ENCODE assay signal across 8 cellular contexts in genomic region chr2:69386789-69387734, GRCh38. TPM values are rescaled to one million over a fixed set of nuclear protein-coding genes. Genes with fewer than 3 reads are reported as not detected.
DNase-seq lines count a peak whose midpoint lies in the region; ATAC-seq and TF ChIP-seq lines count a peak whose summit lies in the region.

TSS of gene GFPT1 (minus strand) at chr2:69387227. CDS start at chr2:69387071, 156 bp downstream.

- peaks cover 17% of the 10 kb centered on the region for H3K4me1 ChIP-seq in RWPE2 (ENCODE audit: insufficient read depth, poor library complexity, severe bottlenecking)

- no peaks in the 10 kb centered on the region for H3K9me3 Mint-ChIP-seq in activated T-helper 2 cell treated with anti-CD3 and anti-CD28 coated beads, Interferon-gamma antibody, Interleukin-2, Interleukin-4, amounts not matched to agents 10 μg/mL and 5 μg/mL and 100 μg/mL, durations not matched to agents 14 hours and 24 hours and 36 hours
- H3K9me3 Mint-ChIP-seq in natural killer cell treated with Interleukin-12 subunit alpha and Interleukin-12 subunit beta and Interleukin-15 and Interleukin-18, amount 100 ng/mL, for 72 hours, result no peaks in the 10 kb centered on the region

- peak within 1 kb of the TSS; percentile 62 for H3K27ac ChIP-seq in RWPE2 (ENCODE audit: poor library complexity, severe bottlenecking)

- H3K4me3 ChIP-seq in RWPE2 (ENCODE audit: severe bottlenecking), result peak within 1 kb of the TSS; percentile 80
- H3K4me3 ChIP-seq in fibroblast of mammary gland (ENCODE audit: control insufficient read depth, low read depth, low read length), result peak within 1 kb of the TSS; percentile 84

- H3K36me3 ChIP-seq in RWPE2 (ENCODE audit: low read depth), result peaks cover 28% of the 10 kb centered on the region

- H3K4me1 Mint-ChIP-seq in activated T-helper 2 cell treated with anti-CD3 and anti-CD28 coated beads, Interferon-gamma antibody, Interleukin-2, Interleukin-4, amounts not matched to agents 10 μg/mL and 5 μg/mL and 100 μg/mL, durations not matched to agents 14 hours and 24 hours and 36 hours (ENCODE audit: low read depth), result peaks cover 41% of the 10 kb centered on the region
- peaks cover 19 to 21% of the 10 kb centered on the region in 2 donors for H3K4me1 Mint-ChIP-seq in natural killer cell treated with Interleukin-12 subunit alpha and Interleukin-12 subunit beta and Interleukin-15 and Interleukin-18, amount 100 ng/mL, for 72 hours (ENCODE audit: low read depth in 2 of 2)

- H3K27me3 ChIP-seq in RWPE2 (ENCODE audit: insufficient read depth, poor library complexity, severe bottlenecking), result no peaks in the 10 kb centered on the region

- H3K4me3 Mint-ChIP-seq in activated T-helper 2 cell treated with anti-CD3 and anti-CD28 coated beads, Interferon-gamma antibody, Interleukin-2, Interleukin-4, amounts not matched to agents 10 μg/mL and 5 μg/mL and 100 μg/mL, durations not matched to agents 14 hours and 24 hours and 36 hours (ENCODE audit: low read depth), result peak within 1 kb of the TSS; percentile 88
- peak within 1 kb of the TSS; percentile 95 for H3K4me3 Mint-ChIP-seq in natural killer cell treated with Interleukin-12 subunit alpha and Interleukin-12 subunit beta and Interleukin-15 and Interleukin-18, amount 100 ng/mL, for 72 hours

- DNase-seq in Daoy (ENCODE audit: low read depth) (peak; percentile 96), H4 (ENCODE audit: low spot score) (peak; percentile 87), LoVo (ENCODE audit: low spot score) (peak; percentile 96), RWPE2 (ENCODE audit: low spot score) (peak; percentile 78), fibroblast of mammary gland (ENCODE audit: low read depth) (peak; percentile 87)
- DNase-seq in activated T-helper 2 cell treated with anti-CD3 and anti-CD28 coated beads, Interferon-gamma antibody, Interleukin-2, Interleukin-4, amounts not matched to agents 10 μg/mL and 5 μg/mL and 100 μg/mL, durations not matched to agents 14 hours and 24 hours and 36 hours (ENCODE audit: low spot score), result peak; percentile 92
- peak; percentile 95 for DNase-seq in natural killer cell treated with Interleukin-12 subunit alpha and Interleukin-12 subunit beta and Interleukin-15 and Interleukin-18, amount 100 ng/mL, for 72 hours (ENCODE audit: low spot score)
- DNase-seq in stimulated activated naive CD4-positive, alpha-beta T cell treated with Interleukin-2 at 50 U/mL for 16 hours (lab: John Stamatoyannopoulos, UW), result peak; percentile 90

- intact Hi-C loops in activated T-helper 2 cell treated with anti-CD3 and anti-CD28 coated beads, Interferon-gamma antibody, Interleukin-2, Interleukin-4, amounts not matched to agents 10 μg/mL and 5 μg/mL and 100 μg/mL, durations not matched to agents 14 hours and 24 hours and 36 hours (cut with micrococcal nuclease), result loop anchor here (2.0 to 5.0 kb wide), 5 partner anchors 50 to 920 kb away; partner anchors contain the start of genes AAK1, APLF, FBXO48 and NFU1

- TF ChIP-seq CTCF in RWPE2 (IDR thresholded peaks at IDR 0.05; ENCODE audit: poor library complexity, severe bottlenecking) (no peak), fibroblast of mammary gland (conservative IDR thresholded peaks at IDR 0.05; ENCODE audit: control insufficient read depth, insufficient read depth, low read depth, low read length) (no peak)

- H3K9me3 ChIP-seq in RWPE2 (ENCODE audit: severe bottlenecking), result no peaks in the 10 kb centered on the region

- peak; percentile 92 for ATAC-seq in RWPE2 (ENCODE audit: low read depth)
- peak; percentile 99 for ATAC-seq in natural killer cell treated with Interleukin-12 subunit alpha and Interleukin-12 subunit beta and Interleukin-15 and Interleukin-18, amount 100 ng/mL, for 72 hours

- peak within 1 kb of the TSS; percentile 92 for H3K27ac Mint-ChIP-seq in activated T-helper 2 cell treated with anti-CD3 and anti-CD28 coated beads, Interferon-gamma antibody, Interleukin-2, Interleukin-4, amounts not matched to agents 10 μg/mL and 5 μg/mL and 100 μg/mL, durations not matched to agents 14 hours and 24 hours and 36 hours
- peak within 1 kb of the TSS; percentile 42 to 79 for H3K27ac Mint-ChIP-seq in natural killer cell treated with Interleukin-12 subunit alpha and Interleukin-12 subunit beta and Interleukin-15 and Interleukin-18, amount 100 ng/mL, for 72 hours

- H3K27me3 Mint-ChIP-seq in activated T-helper 2 cell treated with anti-CD3 and anti-CD28 coated beads, Interferon-gamma antibody, Interleukin-2, Interleukin-4, amounts not matched to agents 10 μg/mL and 5 μg/mL and 100 μg/mL, durations not matched to agents 14 hours and 24 hours and 36 hours (ENCODE audit: low read depth), result no peaks in the 10 kb centered on the region
- no peaks in the 10 kb centered on the region for H3K27me3 Mint-ChIP-seq in natural killer cell treated with Interleukin-12 subunit alpha and Interleukin-12 subunit beta and Interleukin-15 and Interleukin-18, amount 100 ng/mL, for 72 hours

- H3K36me3 Mint-ChIP-seq in activated T-helper 2 cell treated with anti-CD3 and anti-CD28 coated beads, Interferon-gamma antibody, Interleukin-2, Interleukin-4, amounts not matched to agents 10 μg/mL and 5 μg/mL and 100 μg/mL, durations not matched to agents 14 hours and 24 hours and 36 hours (ENCODE audit: low read depth), result peaks cover 26% of the 10 kb centered on the region
- H3K36me3 Mint-ChIP-seq in natural killer cell treated with Interleukin-12 subunit alpha and Interleukin-12 subunit beta and Interleukin-15 and Interleukin-18, amount 100 ng/mL, for 72 hours, result peaks cover 7% of the 10 kb centered on the region

RNA-seq across cellular contexts. Expression of gene GFPT1, which starts in this region (rescaled TPM):
- total RNA-seq in Daoy (2014; rRNA removed; shearing (Covaris generic)), result 20.5 and 21.7 TPM in 2 replicates
- total RNA-seq in H4 (2014; rRNA removed; shearing (Covaris generic)), result 15.4 and 19.2 TPM in 2 replicates
- total RNA-seq in activated T-helper 2 cell treated with anti-CD3 and anti-CD28 coated beads, Interferon-gamma antibody, Interleukin-2, Interleukin-4, amounts not matched to agents 10 μg/mL and 5 μg/mL and 100 μg/mL, durations not matched to agents 14 hours and 24 hours and 36 hours, result 55.7 and 56.6 TPM in 2 replicates
- total RNA-seq in natural killer cell treated with Interleukin-12 subunit alpha and Interleukin-12 subunit beta and Interleukin-15 and Interleukin-18, amount 100 ng/mL, for 72 hours, result 10 to 100 TPM; 46.7 to 50.5 TPM

Comparison
In these comparisons a context has a peak if more than half of its experiments do, and no peak if none do; other contexts are left out.
1. Peak in every context shown above with its lines: DNase-seq, ATAC-seq, H3K4me3 ChIP-seq and H3K27ac ChIP-seq.